23 cellular contexts compared by ENCODE assay signal in the genomic region with DNA sequence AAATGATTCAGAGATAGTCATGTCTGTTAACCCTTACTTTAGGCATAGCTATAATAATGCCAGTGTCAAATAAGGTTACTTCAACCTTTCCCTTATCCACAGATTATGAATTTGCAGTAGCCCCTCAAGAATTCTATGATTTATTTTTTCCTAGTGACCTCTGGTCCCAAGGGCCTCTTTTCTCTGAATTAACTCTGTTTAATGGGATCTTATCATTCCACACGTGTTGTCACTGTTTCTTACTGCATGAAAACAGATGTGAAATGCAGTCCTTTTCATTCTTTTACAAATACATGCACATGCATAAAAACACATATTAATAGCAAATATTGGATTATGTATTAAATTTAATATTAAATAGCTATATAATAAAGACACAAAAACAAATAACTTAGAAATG.
"Had no signal": no experiment of that assay in that cellular context is flagged by ENCODE, and none has a peak within 500 bp of the region (broad histone marks: within the 10 kb centered on the region; RNA-seq: fewer than 3 reads in every experiment).

No MANE protein-coding gene starts in this region.

- DNase-seq: cortex of kidney; effector CD8-positive, alpha-beta T cell; effector memory CD8-positive, alpha-beta T cell; endodermal cell; erythroblast; esophagus squamous epithelium; foreskin fibroblast; foreskin melanocyte; gastrocnemius medialis; glutamatergic neuron; head of caudate nucleus; heart right ventricle; hippocampal formation; left cardiac atrium; left lung; left ventricle myocardium superior; lower lobe of right lung; mesenchymal stem cell; mucosa of descending colon; naive B cell; naive thymus-derived CD8-positive, alpha-beta T cell had no signal

- H3K27ac ChIP-seq: epithelial cell of prostate, esophagus squamous epithelium, gastrocnemius medialis, heart right ventricle, left lung, lower lobe of right lung had no signal

- ATAC-seq: effector memory CD8-positive, alpha-beta T cell; esophagus mucosa; gastrocnemius medialis; heart right ventricle; left cardiac atrium; left lung; left ventricle myocardium superior; lower lobe of right lung; mucosa of descending colon; naive thymus-derived CD8-positive, alpha-beta T cell had no signal

- H3K9me3 ChIP-seq: esophagus squamous epithelium, gastrocnemius medialis, mucosa of descending colon had no signal

- H3K4me1 ChIP-seq: esophagus squamous epithelium, gastrocnemius medialis, heart right ventricle, left lung, lower lobe of right lung had no signal

- H3K4me3 ChIP-seq: esophagus squamous epithelium, gastrocnemius medialis, heart right ventricle, left lung, lower lobe of right lung, mucosa of descending colon had no signal

- H3K36me3 ChIP-seq: esophagus squamous epithelium, gastrocnemius medialis, left lung, lower lobe of right lung had no signal

- H3K27me3 ChIP-seq: esophagus squamous epithelium, gastrocnemius medialis, heart right ventricle, left lung had no signal
